In the genomic region with DNA sequence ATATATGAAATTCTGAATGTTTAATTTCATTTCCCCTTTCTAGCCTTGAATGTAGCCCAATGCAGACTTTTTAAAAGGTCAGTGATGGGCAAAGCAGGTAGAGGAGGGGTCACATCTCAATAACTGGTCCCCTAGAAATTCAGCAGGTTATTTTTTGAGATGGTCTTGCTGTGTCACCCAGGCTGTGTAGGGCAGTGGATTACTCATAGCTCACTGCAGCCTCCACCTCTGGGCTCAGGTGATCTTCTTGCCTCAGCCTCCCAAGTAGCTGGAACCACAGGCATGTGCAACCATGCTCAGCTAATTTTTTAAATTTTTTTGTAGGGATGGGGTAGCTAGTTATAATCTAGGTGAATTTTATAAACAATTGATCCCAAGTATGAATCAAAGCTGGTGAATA, we compare ENCODE assay signal across 19 cellular contexts.
"Had no signal": no experiment of that assay in that cellular context is flagged by ENCODE, and none has a peak within 500 bp of the region (broad histone marks: within the 10 kb centered on the region; RNA-seq: fewer than 3 reads in every experiment).

No MANE protein-coding gene starts in this region.

- H3K9me3 ChIP-seq: gastroesophageal sphincter, SK-N-SH, transverse colon had no signal

- H3K9me3 Mint-ChIP-seq: activated CD4-positive, alpha-beta memory T cell treated with anti-CD3 and anti-CD28 coated beads for 36 hours; activated T-cell treated with anti-CD3 and anti-CD28 coated beads, Interleukin-2, amount 50 U/mL, for 72 hours; dendritic cell treated with granulocyte-macrophage colony-stimulating factor and Interleukin-4, amounts not matched to agents 40 ng/mL and 50 ng/mL, for 4 days had no signal

- H3K27ac ChIP-seq: brain microvascular endothelial cell, gastroesophageal sphincter, parathyroid adenoma, transverse colon, WERI-Rb-1 had no signal

- H3K79me2 ChIP-seq: parathyroid adenoma had no signal

- H3K9ac ChIP-seq: parathyroid adenoma, SK-N-SH had no signal

- H3K4me1 ChIP-seq: parathyroid adenoma, transverse colon had no signal

- H3K27me3 Mint-ChIP-seq: activated CD4-positive, alpha-beta memory T cell treated with anti-CD3 and anti-CD28 coated beads for 36 hours; activated CD4-positive, alpha-beta T cell treated with anti-CD3 and anti-CD28 coated beads for 36 hours; activated naive CD8-positive, alpha-beta T cell; dendritic cell treated with granulocyte-macrophage colony-stimulating factor and Interleukin-4, amounts not matched to agents 40 ng/mL and 50 ng/mL, for 4 days had no signal

- ATAC-seq: activated CD4-positive, alpha-beta T cell treated with anti-CD3 and anti-CD28 coated beads for 36 hours; activated T-cell treated with anti-CD3 and anti-CD28 coated beads, Interleukin-2, amount 50 U/mL, for 72 hours; gastroesophageal sphincter; left lobe of liver; stimulated activated naive CD8-positive, alpha-beta T cell treated with anti-CD3 and anti-CD28 coated beads, Interleukin-15, Interleukin-2, amounts not matched to agents 100 U/mL and 50 U/mL, for 24 hours had no signal

- H2AFZ ChIP-seq: parathyroid adenoma had no signal

- H3K27ac Mint-ChIP-seq: activated naive CD8-positive, alpha-beta T cell; activated T-cell treated with anti-CD3 and anti-CD28 coated beads, Interleukin-2, amount 50 U/mL, for 72 hours; dendritic cell treated with granulocyte-macrophage colony-stimulating factor and Interleukin-4, amounts not matched to agents 40 ng/mL and 50 ng/mL, for 4 days had no signal

- H3K4me2 ChIP-seq: SK-N-SH had no signal

- H3K4me3 Mint-ChIP-seq: activated CD4-positive, alpha-beta memory T cell treated with anti-CD3 and anti-CD28 coated beads for 36 hours; activated CD4-positive, alpha-beta T cell treated with anti-CD3 and anti-CD28 coated beads for 36 hours; activated naive CD8-positive, alpha-beta T cell; activated T-cell treated with anti-CD3 and anti-CD28 coated beads, Interleukin-2, amount 50 U/mL, for 72 hours; dendritic cell treated with granulocyte-macrophage colony-stimulating factor and Interleukin-4, amounts not matched to agents 40 ng/mL and 50 ng/mL, for 4 days had no signal

- H3K27me3 ChIP-seq: brain microvascular endothelial cell, gastroesophageal sphincter, transverse colon had no signal

- H3K4me3 ChIP-seq: gastroesophageal sphincter, transverse colon had no signal

- DNase-seq: activated CD4-positive, alpha-beta memory T cell treated with anti-CD3 and anti-CD28 coated beads for 36 hours; activated CD4-positive, alpha-beta T cell treated with anti-CD3 and anti-CD28 coated beads for 36 hours; activated gamma-delta T cell treated with Interleukin-2 at 50 U/mL for 16 hours; activated T-cell treated with anti-CD3 and anti-CD28 coated beads, Interleukin-2, amount 50 U/mL, for 72 hours; amygdala; brain microvascular endothelial cell; effector memory CD4-positive, alpha-beta T cell; islet precursor cell; SK-N-SH; stimulated activated CD4-positive, alpha-beta T cell treated with anti-CD3 and anti-CD28 coated beads, Interleukin-15, amount 100 ng/mL, for 24 hours; stimulated activated CD4-positive, alpha-beta T cell treated with anti-CD3 and anti-CD28 coated beads, Interleukin-4, amount 100 ng/mL, for 1 hour; stimulated activated naive CD8-positive, alpha-beta T cell treated with anti-CD3 and anti-CD28 coated beads, Interleukin-15, Interleukin-2, amounts not matched to agents 100 U/mL and 50 U/mL, for 24 hours; transverse colon; WERI-Rb-1 had no signal
